Comparison of ENCODE assay signal across 1 cellular context in genomic region chr4:1411436-1412375, GRCh38.
TF ChIP-seq lines count a peak whose summit lies in the region.

No MANE protein-coding gene starts in this region.

TF ChIP-seq in WTC11, 78 proteins besides CTCF, POLR2A, EP300 and RAD21 (continued from another document):
- TF ChIP-seq MLX (CRISPR knock-in tag; IDR thresholded peaks at IDR 0.05), result no peak
- no peak for TF ChIP-seq CDX4 (CRISPR knock-in tag; IDR thresholded peaks at IDR 0.05; ENCODE audit: borderline replicate concordance)
- TF ChIP-seq TCF7 (CRISPR knock-in tag; IDR thresholded peaks at IDR 0.05; ENCODE audit: low read depth), result no peak
- no peak for TF ChIP-seq ZBTB43 (CRISPR knock-in tag; IDR thresholded peaks at IDR 0.05)
- TF ChIP-seq ZBTB21 (CRISPR knock-in tag; IDR thresholded peaks at IDR 0.05; ENCODE audit: borderline replicate concordance), result no peak
